ENCODE assay signal across 8 cellular contexts in the genomic region with DNA sequence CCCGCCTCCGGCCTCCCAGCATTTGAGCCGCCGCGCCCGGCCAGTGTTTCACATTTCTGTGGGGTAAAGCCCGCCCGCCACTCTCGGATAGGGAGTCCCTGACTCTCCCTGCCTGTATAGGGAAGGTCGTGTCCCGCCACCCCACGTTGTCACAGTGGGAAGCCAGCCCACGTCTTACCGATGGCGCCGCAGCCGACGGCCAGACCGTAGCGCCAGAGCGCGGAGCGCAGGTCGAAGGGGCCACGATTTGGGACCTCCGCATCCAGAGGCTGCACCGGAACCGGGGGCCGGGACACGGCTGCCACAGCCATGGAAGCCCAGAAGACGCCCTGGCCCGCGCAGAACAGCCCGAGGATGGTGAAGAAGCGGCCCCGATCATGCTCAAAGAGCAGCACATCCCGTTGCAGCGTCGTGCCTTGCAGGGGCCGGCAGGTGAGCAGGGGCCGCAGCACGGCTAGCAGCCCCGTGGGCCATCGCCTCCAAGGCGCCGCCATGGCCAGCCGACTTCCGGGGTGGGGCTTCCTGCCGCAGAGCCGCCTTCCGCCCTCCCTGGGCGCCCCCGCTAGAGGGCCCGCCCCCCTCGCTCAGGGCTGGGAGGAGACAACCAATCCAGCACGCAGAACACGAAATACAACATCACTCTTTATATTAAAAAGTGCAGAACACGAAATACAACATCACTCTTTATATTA. TPM values are rescaled to one million over a fixed set of nuclear protein-coding genes. Genes with fewer than 3 reads are reported as not detected.
DNase-seq lines count a peak whose midpoint lies in the region; ATAC-seq and TF ChIP-seq lines count a peak whose summit lies in the region.

Gene TMEM223 (minus strand): TSS at position 506 of the 692 bp plus-strand sequence. CDS start 12 bp downstream, at position 494.

- H3K36me3 Mint-ChIP-seq in central memory CD8-positive, alpha-beta T cell (ENCODE audit: insufficient read depth): peaks cover 51% of the 10 kb centered on the region

- no peaks in the 10 kb centered on the region for H3K27me3 ChIP-seq in kidney epithelial cell (ENCODE audit: control insufficient read depth, insufficient read depth, low read length)

- H3K4me3 Mint-ChIP-seq in central memory CD8-positive, alpha-beta T cell: peak within 1 kb of the TSS; percentile 97

- peak; percentile 88 for DNase-seq in 8988T
- DNase-seq in NCI-H2227 treated with DMSO at 0.1 percent for 48 hours (lab: John Stamatoyannopoulos, UW): peak; percentile 90
- DNase-seq in central memory CD8-positive, alpha-beta T cell (ENCODE audit: low spot score in 2 of 2): peak; percentile 80 to 83
- DNase-seq in kidney epithelial cell (ENCODE audit: low read depth): no peak
- DNase-seq in stimulated activated CD4-positive, alpha-beta T cell treated with anti-CD3 and anti-CD28 coated beads, Interleukin-15, amount 100 ng/mL, for 48 hours (ENCODE audit: low read depth in 2 of 2): peak; percentile 75 to 90

- H3K4me1 Mint-ChIP-seq in central memory CD8-positive, alpha-beta T cell: peaks cover 51% of the 10 kb centered on the region

- TF ChIP-seq CTCF in kidney epithelial cell (IDR thresholded peaks at IDR 0.05; ENCODE audit: insufficient read depth, low read length, poor library complexity, severe bottlenecking): no peak

- H3K27ac Mint-ChIP-seq in central memory CD8-positive, alpha-beta T cell (ENCODE audit: low read depth): peak within 1 kb of the TSS; percentile 83

- peak within 1 kb of the TSS; percentile 94 for H3K4me3 ChIP-seq in kidney epithelial cell (ENCODE audit: low read depth, low read length)

- H3K9me3 Mint-ChIP-seq in central memory CD8-positive, alpha-beta T cell: no peaks in the 10 kb centered on the region

- no peaks in the 10 kb centered on the region for H3K27me3 Mint-ChIP-seq in central memory CD8-positive, alpha-beta T cell

- peaks cover 1% of the 10 kb centered on the region for H3K36me3 ChIP-seq in kidney epithelial cell (ENCODE audit: control insufficient read depth, insufficient read depth, low read length)

- ATAC-seq in GM18511 (IDR thresholded peaks at IDR 0.05; ENCODE audit: unreplicated experiment): peak; percentile 73
- peak; percentile 71 for ATAC-seq in HG03095 (IDR thresholded peaks at IDR 0.05; ENCODE audit: unreplicated experiment)
- peak; percentile 79 to 80 for ATAC-seq in activated CD4-positive, CD25-positive, alpha-beta regulatory T cell treated with anti-CD3 and anti-CD28 coated beads, Interleukin-2, amount 50 U/mL, for 24 hours
- ATAC-seq in central memory CD8-positive, alpha-beta T cell (replicated peaks; ENCODE audit: extremely low read depth, poor library complexity, severe bottlenecking): peak; percentile 73

RNA-seq across cellular contexts. Expression of gene TMEM223, which starts in this region (rescaled TPM):
- total RNA-seq in kidney epithelial cell: 32.8 and 41.3 TPM in 2 replicates
